Comparison of ENCODE assay signal across 27 cellular contexts in genomic region chr18:79438089-79438488, GRCh38. TPM values are rescaled to one million over a fixed set of nuclear protein-coding genes. Genes with fewer than 3 reads are reported as not detected.
DNase-seq lines count a peak whose midpoint lies in the region; ATAC-seq, FAIRE-seq and TF ChIP-seq lines count a peak whose summit lies in the region.
"Had no signal": no experiment of that assay in that cellular context is flagged by ENCODE, and none has a peak within 500 bp of the region (broad histone marks: within the 10 kb centered on the region; RNA-seq: fewer than 3 reads in every experiment).

No MANE protein-coding gene starts in this region.

- no peak overlapping the region for H2BK12ac ChIP-seq in H1 (ENCODE audit: low read depth, low read length)

- peaks cover 100% of the 10 kb centered on the region for H4K20me1 ChIP-seq in BLaER1
- H4K20me1 ChIP-seq in H1 (replicated peaks in 1 of 2; ENCODE audit: control insufficient read depth in 1 of 2, insufficient read depth in 2 of 2, low read length in 2 of 2): peaks cover 0 to 2% of the 10 kb centered on the region in 2 experiments

- POLR2A ChIA-PET in H1 (lab: Charles Lee; ENCODE audit: partially characterized antibody): no interaction called here

- H3K18ac ChIP-seq in H1 (ENCODE audit: extremely low read depth, low read length): no peak overlapping the region

- H4K8ac ChIP-seq in H1 (ENCODE audit: extremely low read depth, insufficient read depth, low read length): peak overlapping the region; percentile 14; the same call in 1 of the 2 replicates

- no peak overlapping the region for H2BK15ac ChIP-seq in H1 (ENCODE audit: low read length)

- CTCF ChIA-PET in H1 (lab: Charles Lee; ENCODE audit: partially characterized antibody): interaction anchor here (1.2 to 2.7 kb wide), 4 partner anchors 10 to 57 kb away, joined by 3 to 9 read pairs (median 4); no protein-coding TSS in a partner anchor

- no peak overlapping the region; the same call in 1 of the 2 replicates for H2BK5ac ChIP-seq in H1 (ENCODE audit: low read depth, low read length)

- no peak overlapping the region for H4K5ac ChIP-seq in H1 (ENCODE audit: insufficient read length, low read depth, low read length)

- H3K56ac ChIP-seq in H1 (replicated peaks; ENCODE audit: insufficient read length, low read depth, low read length): no peak overlapping the region

- H3K23me2 ChIP-seq in H1 (ENCODE audit: low read depth, low read length): no peaks in the 10 kb centered on the region

- H2AFZ ChIP-seq in H1 (ENCODE audit: low read length): no peak overlapping the region

- no peak overlapping the region for H2BK120ac ChIP-seq in H1 (replicated peaks; ENCODE audit: low read depth, low read length)

- H3K36me3 ChIP-seq in BLaER1 (peaks cover 18% of the 10 kb centered on the region; the same call in 1 of the 2 replicates), H1 (ENCODE audit: control insufficient read depth in 2 of 4, insufficient read depth in 4 of 4, low read length in 3 of 4) (no peaks in the 10 kb centered on the region), psoas muscle (ENCODE audit: insufficient read depth in 1 of 2, low read depth in 1 of 2) (peaks cover 0 to 14% of the 10 kb centered on the region in 2 donors)

- no peak overlapping the region for H2AK5ac ChIP-seq in H1 (ENCODE audit: low read depth, low read length)

- H3K27me3 ChIP-seq in BLaER1: no peaks in the 10 kb centered on the region
- H3K27me3 ChIP-seq in H1 (replicated peaks in 1 of 4; ENCODE audit: control insufficient read depth in 3 of 4, extremely low read depth in 1 of 4, insufficient read depth in 3 of 4, low read length in 3 of 4): no peaks in the 10 kb centered on the region
- no peaks in the 10 kb centered on the region for H3K27me3 ChIP-seq in psoas muscle (ENCODE audit: insufficient read depth in 3 of 3, low read length in 2 of 3)
- H3K27me3 ChIP-seq: vagina had no signal

- H3K27ac ChIP-seq in BLaER1: peak overlapping the region; percentile 48
- H3K27ac ChIP-seq in H1 (ENCODE audit: low read depth, low read length): no peak overlapping the region
- H3K27ac ChIP-seq in psoas muscle: peak overlapping the region; percentile 85
- H3K27ac ChIP-seq: dorsolateral prefrontal cortex, KMS-11, thoracic aorta, vagina had no signal

- TF ChIP-seq RAD21 in H1 (IDR thresholded peaks at IDR 0.05 in 1 of 2, conservative IDR thresholded peaks at IDR 0.05 in 1 of 2; ENCODE audit: low read depth in 2 of 2, low read length in 2 of 2): no peak

- DNase-seq in H1 (ENCODE audit: low read depth in 1 of 2, low spot score in 2 of 2): no peak
- no peak for DNase-seq in psoas muscle
- no peak for DNase-seq in KG1 (lab: John Stamatoyannopoulos, UW)
- no peak for DNase-seq in D721Med (ENCODE audit: insufficient read length, low spot score)
- DNase-seq: activated naive CD8-positive, alpha-beta T cell treated with anti-CD3 and anti-CD28 coated beads, Interleukin-2, amount 10 ng/mL, durations not matched to agents 7 days and 5 days; activated T-cell treated with anti-CD3 and anti-CD28 coated beads, Interleukin-2, amount 50 U/mL, for 72 hours; CD8-positive, alpha-beta T cell; cerebellar nuclear complex; DMS153; dorsolateral prefrontal cortex; head of caudate nucleus; NCI-H510A treated with DMSO at 0.1 percent for 48 hours; NK-92 treated with Interleukin-12 subunit alpha and Interleukin-12 subunit beta, amount 100 ng/mL, for 24 hours; occipital lobe; SHP77 treated with DMSO at 0.1 percent for 48 hours had no signal

- H3K79me2 ChIP-seq in H1 (ENCODE audit: control insufficient read depth in 1 of 2, insufficient read depth in 2 of 2, low read length in 2 of 2): no peaks in the 10 kb centered on the region

- intact Hi-C loops in psoas muscle (cut with DNase I): loop anchor here (2.0 kb wide), 2 partner anchors 33 to 35 kb away; no protein-coding TSS in a partner anchor

- H3K9me3 ChIP-seq in BLaER1 (no peaks in the 10 kb centered on the region), H1 (ENCODE audit: insufficient read depth in 2 of 2, low read depth in 1 of 2, low read length in 1 of 2) (no peaks in the 10 kb centered on the region), psoas muscle (no peaks in the 10 kb centered on the region)
- H3K9me3 ChIP-seq: thoracic aorta, vagina had no signal

- H3K4me2 ChIP-seq in BLaER1: peak overlapping the region; percentile 98
- no peak overlapping the region for H3K4me2 ChIP-seq in H1 (ENCODE audit: insufficient read depth in 1 of 2, low read depth in 2 of 2, low read length in 2 of 2)
- H3K4me2 ChIP-seq: KMS-11, smooth muscle cell had no signal

- H2BK20ac ChIP-seq in H1 (ENCODE audit: low read length): no peak overlapping the region

- no peak for FAIRE-seq in H1 (lab: Jason Lieb, UNC)
- FAIRE-seq in D721Med (lab: Jason Lieb, UNC): no peak
- FAIRE-seq: endothelial cell of umbilical vein, H54, HTR-8/SVneo had no signal

- H3K9ac ChIP-seq in BLaER1 (peak overlapping the region; percentile 49), H1 (replicated peaks in 1 of 4; ENCODE audit: extremely low read depth in 1 of 4, low read depth in 3 of 4, low read length in 3 of 4) (no peak overlapping the region)
- H3K9ac ChIP-seq: KMS-11 had no signal

- TF ChIP-seq EP300 in H1 (IDR thresholded peaks at IDR 0.05; ENCODE audit: borderline replicate concordance in 1 of 2, low read depth in 2 of 2, low read length in 2 of 2): no peak

- TF ChIP-seq POLR2A in H1 (IDR thresholded peaks at IDR 0.05; ENCODE audit: control extremely low read depth in 1 of 2, low read depth in 2 of 2, low read length in 2 of 2): no peak

- ATAC-seq in GM18907 (IDR thresholded peaks at IDR 0.05; ENCODE audit: unreplicated experiment) (peak; percentile 10), psoas muscle (peak in 2 of 4 donors; percentile 16 to 18), HG03159 (IDR thresholded peaks at IDR 0.05; ENCODE audit: unreplicated experiment) (no peak)
- ATAC-seq: activated T-cell treated with anti-CD3 and anti-CD28 coated beads, Interleukin-2, amount 50 U/mL, for 72 hours; CD8-positive, alpha-beta T cell; stimulated activated effector memory CD8-positive, alpha-beta T cell treated with anti-CD3 and anti-CD28 coated beads, Interleukin-12 subunit alpha, Interleukin-12 subunit beta, amount 100 ng/mL, for 72 hours had no signal

- no peak overlapping the region for H4K91ac ChIP-seq in H1 (replicated peaks; ENCODE audit: insufficient read length, low read length)

- H3K4me3 ChIP-seq in BLaER1: peak overlapping the region; percentile 29
- no peak overlapping the region for H3K4me3 ChIP-seq in H1 (ENCODE audit: extremely low read depth in 1 of 4, insufficient read depth in 2 of 4, low read depth in 3 of 4, low read length in 4 of 4)
- H3K4me3 ChIP-seq in psoas muscle: no peak overlapping the region
- H3K4me3 ChIP-seq: dorsolateral prefrontal cortex, lung, smooth muscle cell, thoracic aorta, vagina had no signal

- WGBS in H1 (ENCODE audit: extremely low coverage in 1 of 2, insufficient coverage in 1 of 2, insufficient read length in 1 of 2, insufficient replicate concordance in 2 of 2, low coverage in 1 of 2, low lambda C conversion rate in 2 of 2, missing lambda C conversion rate in 1 of 2), 2 experiments: 83% methylated on average over 19 of the region's 19 CpGs; no CpG with 5 or more reads in 1 of the 2 experiments
- 79 to 88% (median 86%) methylated on average over 19 of the region's 19 CpGs for WGBS in psoas muscle, 3 donors

- peaks cover 100% of the 10 kb centered on the region for H3K4me1 ChIP-seq in BLaER1
- no peaks in the 10 kb centered on the region for H3K4me1 ChIP-seq in H1 (replicated peaks in 1 of 4; ENCODE audit: control insufficient read depth in 3 of 4, insufficient read depth in 4 of 4, low read length in 3 of 4)
- H3K4me1 ChIP-seq in psoas muscle: peaks cover 33% of the 10 kb centered on the region

- no peak overlapping the region for H3K4ac ChIP-seq in H1 (replicated peaks; ENCODE audit: insufficient read length, low read depth, low read length)

- H3K23ac ChIP-seq in H1 (ENCODE audit: insufficient read length): no peak overlapping the region

- H3K14ac ChIP-seq in H1 (ENCODE audit: insufficient read length): no peak overlapping the region

- no peak for TF ChIP-seq CTCF in H1 (IDR thresholded peaks at IDR 0.05; ENCODE audit: control extremely low read depth in 1 of 3, insufficient read depth in 1 of 3, low read depth in 1 of 3, low read length in 3 of 3)
- no peak for TF ChIP-seq CTCF in psoas muscle (IDR thresholded peaks at IDR 0.05)
- no peak for TF ChIP-seq CTCF in D721Med (IDR thresholded peaks at IDR 0.05; ENCODE audit: insufficient read depth, missing control alignments)

- H3K79me1 ChIP-seq in H1 (ENCODE audit: low read depth, low read length): peaks cover 3% of the 10 kb centered on the region; the same call in 1 of the 2 replicates

TF ChIP-seq in H1, 55 proteins besides CTCF, POLR2A, EP300 and RAD21 (continues in another document):
- TF ChIP-seq POU5F1 (IDR thresholded peaks at IDR 0.05; ENCODE audit: low read depth, low read length) (no peak), SIN3A (conservative IDR thresholded peaks at IDR 0.05 in 1 of 2, IDR thresholded peaks at IDR 0.05 in 1 of 2; ENCODE audit: low read depth in 1 of 2, low read length in 2 of 2) (no peak), SAP30 (IDR thresholded peaks at IDR 0.05; ENCODE audit: insufficient read depth, insufficient replicate concordance, low read length) (no peak)

RNA-seq across cellular contexts. Expression of gene NFATC1, which starts 42.4 kb away (rescaled TPM):
- total RNA-seq in H1 (2021; fragmentation: NEBNext Ultra II Directional; extraction: Animal tissue kit (Norgen Biotek cat#: 25700)): 6.6 and 6.8 TPM in 2 replicates
- polyA plus RNA-seq in H1 (2011; rRNA removed) (2.0 and 3.2 TPM in 2 replicates), psoas muscle (10 to 100 TPM in 2 of 3 donors, 1 to 10 TPM in 1; 3.0 to 20.8 (median 15.4) TPM)
- 1.4 TPM for polyA plus RNA-seq in H1 (2011; cell fraction: cytosol; rRNA removed)
- 4.2 TPM for polyA plus RNA-seq in H1 (2011; cell fraction: nucleus; rRNA removed)
- polyA plus RNA-seq in H1 (2012, experiment 1 of 2): 4.8 to 6.0 TPM (median 5.5 TPM) in 4 replicates
- polyA plus RNA-seq in H1 (2012, experiment 2 of 2): 4.5 TPM
- 3.5 TPM for polyA plus RNA-seq in H1 (2013, experiment 1 of 2)
- 3.6 TPM for polyA plus RNA-seq in H1 (2013, experiment 2 of 2)
- polyA minus RNA-seq in H1 (2011; rRNA and poly(A)+ RNA removed): 2.4 and 2.8 TPM in 2 replicates
- 7.3 TPM for polyA minus RNA-seq in H1 (2011; cell fraction: cytosol; rRNA and poly(A)+ RNA removed)
- polyA minus RNA-seq in H1 (2011; cell fraction: nucleus; rRNA and poly(A)+ RNA removed): 8.7 TPM
- 10 to 100 TPM; 21.0 to 28.7 (median 24.2) TPM for total RNA-seq in psoas muscle
